ENCODE assay signal across 20 cellular contexts in genomic region chr14:99039316-99040041, GRCh38.
"Had no signal": no experiment of that assay in that cellular context is flagged by ENCODE, and none has a peak within 500 bp of the region (broad histone marks: within the 10 kb centered on the region; RNA-seq: fewer than 3 reads in every experiment).

No MANE protein-coding gene starts in this region.

- H3K27me3 ChIP-seq: colonic mucosa, upper lobe of left lung had no signal

- H3K9me3 ChIP-seq: colonic mucosa, left lung, thoracic aorta, upper lobe of left lung had no signal

- H3K9me3 Mint-ChIP-seq: activated CD4-positive, alpha-beta memory T cell treated with anti-CD3 and anti-CD28 coated beads for 36 hours; central memory CD8-positive, alpha-beta T cell; natural killer cell had no signal

- H3K36me3 Mint-ChIP-seq: activated CD4-positive, alpha-beta memory T cell treated with anti-CD3 and anti-CD28 coated beads for 36 hours; activated naive CD4-positive, alpha-beta T cell treated with anti-CD3 and anti-CD28 coated beads, Interleukin-2, amount 10 ng/mL, durations not matched to agents 7 days and 5 days; natural killer cell; stimulated activated memory B cell treated with anti-CD40 and anti-IgM and Interleukin-4, amounts not matched to agents 10 μg/mL and 1 μg/mL and 100 μg/mL, for 72 hours had no signal

- DNase-seq: activated CD4-positive, alpha-beta memory T cell treated with anti-CD3 and anti-CD28 coated beads for 36 hours; activated CD4-positive, alpha-beta T cell treated with anti-CD3 and anti-CD28 coated beads for 48 hours; activated naive CD4-positive, alpha-beta T cell treated with anti-CD3 and anti-CD28 coated beads, Interleukin-2, amount 10 ng/mL, durations not matched to agents 7 days and 5 days; activated T-cell treated with anti-CD3 and anti-CD28 coated beads, Interleukin-2, amount 50 U/mL, for 48 hours; anterior cingulate cortex; colonic mucosa; foreskin fibroblast; immature natural killer cell; kidney glomerular epithelial cell; left lung; midbrain; natural killer cell; occipital lobe; SK-N-SH; small intestine; stimulated activated CD4-positive, alpha-beta T cell treated with anti-CD3 and anti-CD28 coated beads, Interleukin-2, amount 100 ng/mL, for 24 hours; upper lobe of left lung had no signal

- H3K27ac Mint-ChIP-seq: activated CD4-positive, alpha-beta memory T cell treated with anti-CD3 and anti-CD28 coated beads for 36 hours; activated naive CD4-positive, alpha-beta T cell treated with anti-CD3 and anti-CD28 coated beads, Interleukin-2, amount 10 ng/mL, durations not matched to agents 7 days and 5 days; immature natural killer cell; natural killer cell; stimulated activated memory B cell treated with anti-CD40 and anti-IgM and Interleukin-4, amounts not matched to agents 10 μg/mL and 1 μg/mL and 100 μg/mL, for 72 hours had no signal

- H3K4me1 ChIP-seq: colonic mucosa had no signal

- H3K4me1 Mint-ChIP-seq: activated naive CD4-positive, alpha-beta T cell treated with anti-CD3 and anti-CD28 coated beads, Interleukin-2, amount 10 ng/mL, durations not matched to agents 7 days and 5 days; central memory CD8-positive, alpha-beta T cell; stimulated activated memory B cell treated with anti-CD40 and anti-IgM and Interleukin-4, amounts not matched to agents 10 μg/mL and 1 μg/mL and 100 μg/mL, for 72 hours had no signal

- H3K4me3 Mint-ChIP-seq: activated CD4-positive, alpha-beta memory T cell treated with anti-CD3 and anti-CD28 coated beads for 36 hours; activated naive CD4-positive, alpha-beta T cell treated with anti-CD3 and anti-CD28 coated beads, Interleukin-2, amount 10 ng/mL, durations not matched to agents 7 days and 5 days; central memory CD8-positive, alpha-beta T cell; immature natural killer cell; natural killer cell; stimulated activated memory B cell treated with anti-CD40 and anti-IgM and Interleukin-4, amounts not matched to agents 10 μg/mL and 1 μg/mL and 100 μg/mL, for 72 hours had no signal

- H3K27ac ChIP-seq: colonic mucosa, upper lobe of left lung had no signal

- H3K27me3 Mint-ChIP-seq: activated CD4-positive, alpha-beta memory T cell treated with anti-CD3 and anti-CD28 coated beads for 36 hours; stimulated activated memory B cell treated with anti-CD40 and anti-IgM and Interleukin-4, amounts not matched to agents 10 μg/mL and 1 μg/mL and 100 μg/mL, for 72 hours had no signal

- H3K36me3 ChIP-seq: colonic mucosa, left lung, thoracic aorta, upper lobe of left lung had no signal

- H3K4me3 ChIP-seq: colonic mucosa, left lung, thoracic aorta, upper lobe of left lung had no signal
